ENCODE assay signal across 30 cellular contexts in genomic region chr5:118554241-118554640, GRCh38.
"Had no signal": no experiment of that assay in that cellular context is flagged by ENCODE, and none has a peak within 500 bp of the region (broad histone marks: within the 10 kb centered on the region; RNA-seq: fewer than 3 reads in every experiment).

No MANE protein-coding gene starts in this region.

- H3K4me2 ChIP-seq: KMS-11, PC-9 had no signal

- H3K36me3 ChIP-seq: brain microvascular endothelial cell had no signal

- H3K27ac ChIP-seq: brain microvascular endothelial cell, KMS-11, PC-9, RWPE1 had no signal

- DNase-seq: activated CD4-positive, alpha-beta memory T cell treated with anti-CD3 and anti-CD28 coated beads, Interleukin-2, amount 10 ng/mL, durations not matched to agents 7 days and 5 days; activated CD4-positive, alpha-beta T cell treated with anti-CD3 and anti-CD28 coated beads for 1 hour; activated CD4-positive, alpha-beta T cell treated with anti-CD3 and anti-CD28 coated beads for 48 hours; activated CD4-positive, CD25-positive, alpha-beta regulatory T cell; activated CD8-positive, alpha-beta memory T cell treated with anti-CD3 and anti-CD28 coated beads for 24 hours; activated CD8-positive, alpha-beta memory T cell treated with anti-CD3 and anti-CD28 coated beads, Interleukin-2, amount 10 ng/mL, durations not matched to agents 7 days and 5 days; activated CD8-positive, alpha-beta memory T cell treated with anti-CD3 and anti-CD28 coated beads, Interleukin-2, amount 50 U/mL, for 48 hours; activated effector memory CD4-positive, alpha-beta T cell treated with Interleukin-2 at 50 U/mL for 16 hours; activated naive CD4-positive, alpha-beta T cell treated with anti-CD3 and anti-CD28 coated beads, Interleukin-2, amount 10 ng/mL, durations not matched to agents 7 days and 5 days; activated naive CD8-positive, alpha-beta T cell treated with anti-CD3 and anti-CD28 coated beads, Interleukin-2, amount 50 U/mL, for 24 hours; activated T-cell treated with anti-CD3 and anti-CD28 coated beads, Interleukin-2, amount 50 U/mL, for 48 hours; anterior cingulate cortex; MM.1S; NCI-H1092; NCI-H187; NCI-H2029 treated with DMSO at 0.1 percent for 48 hours; NCI-H2107; NCI-H2171; NCI-H510A; NCI-H748 treated with DMSO at 0.1 percent for 48 hours; NK-92 treated with Interleukin-12 subunit alpha and Interleukin-12 subunit beta, amount 100 ng/mL, for 24 hours; PC-9; SIG-M5; SW 1271; T-helper 1 cell; T-helper 2 cell; T-helper 9 cell had no signal

- H3K27me3 ChIP-seq: brain microvascular endothelial cell had no signal

- H3K4me3 ChIP-seq: PC-9 had no signal

- H2AFZ ChIP-seq: PC-9 had no signal

- H3K9ac ChIP-seq: KMS-11 had no signal
